Comparison of ENCODE assay signal across 9 cellular contexts in genomic region chr6:13229205-13230085, GRCh38.
DNase-seq lines count a peak whose midpoint lies in the region; ATAC-seq, FAIRE-seq and TF ChIP-seq lines count a peak whose summit lies in the region.
"Had no signal": no experiment of that assay in that cellular context is flagged by ENCODE, and none has a peak within 500 bp of the region (broad histone marks: within the 10 kb centered on the region; RNA-seq: fewer than 3 reads in every experiment).

No MANE protein-coding gene starts in this region.

- no peaks in the 10 kb centered on the region for H3K79me2 ChIP-seq in HepG2 (ENCODE audit: insufficient read depth, low read length)

- in situ Hi-C loops in HepG2 (cut with HindIII; ENCODE audit: extremely low pct_ligation_motif_present, low pct_unique_long_range_greater_than_20kb), result no loop called here

- 11% methylated on average over 9 of the region's 9 CpGs for WGBS in HepG2 (ENCODE audit: low lambda C conversion rate)
- 87 to 91% methylated on average over 4 to 5 of the region's 9 CpGs for WGBS in gastroesophageal sphincter (ENCODE audit: low coverage in 1 of 2), 2 donors
- 72 to 74% (median 74%) methylated on average over 9 of the region's 9 CpGs for WGBS in psoas muscle, 3 donors

- TF ChIP-seq EP300 in HepG2 (IDR thresholded peaks at IDR 0.05; ENCODE audit: low read depth in 2 of 2, low read length in 2 of 2) (no peak), HepG2 (CRISPR knock-in tag; IDR thresholded peaks at IDR 0.05; ENCODE audit: borderline replicate concordance) (no peak), gastroesophageal sphincter (IDR thresholded peaks at IDR 0.05) (no peak)

- H3K9ac ChIP-seq in HepG2 (ENCODE audit: insufficient read depth, low read depth, low read length), result no peak overlapping the region
- H3K9ac ChIP-seq: KMS-11 had no signal

- intact Hi-C loops in HepG2 (cut with micrococcal nuclease; ENCODE audit: unreplicated experiment) (loop anchor here (1.0 to 5.0 kb wide), 3 partner anchors 43 to 103 kb away; partner anchors contain the start of gene TBC1D7), psoas muscle (cut with DNase I) (no loop called here)

- H3K27me3 ChIP-seq in BE2C (no peaks in the 10 kb centered on the region), SJCRH30 (no peaks in the 10 kb centered on the region), HepG2 (ENCODE audit: control insufficient read depth in 1 of 2, insufficient read depth in 2 of 2, low read length in 2 of 2) (peaks cover 0 to 17% of the 10 kb centered on the region in 2 experiments; a peak in 2 of 5 replicates), gastroesophageal sphincter (no peaks in the 10 kb centered on the region), psoas muscle (ENCODE audit: insufficient read depth in 3 of 3, low read length in 2 of 3) (no peaks in the 10 kb centered on the region)

- H3K27ac ChIP-seq in SJCRH30 (no peak overlapping the region), HepG2 (ENCODE audit: extremely low read length, insufficient read depth, low read length) (no peak overlapping the region), gastroesophageal sphincter (no peak overlapping the region), psoas muscle (no peak overlapping the region)
- H3K27ac ChIP-seq: KMS-11 had no signal

- no peak for FAIRE-seq in HepG2 (lab: Jason Lieb, UNC)

- H4K20me1 ChIP-seq in HepG2 (ENCODE audit: insufficient read depth, low read length), result no peaks in the 10 kb centered on the region

- H3K4me2 ChIP-seq in HepG2 (ENCODE audit: low read depth, low read length), result peak overlapping the region; percentile 30
- H3K4me2 ChIP-seq: KMS-11 had no signal

- peak; percentile 44 for DNase-seq in BE2C
- peak; percentile 13 to 32 for DNase-seq in SJCRH30
- peak; percentile 49 for DNase-seq in HepG2 (ENCODE audit: low spot score)
- DNase-seq in cortex of kidney (lab: John Stamatoyannopoulos, UW), result no peak
- no peak for DNase-seq in psoas muscle

- TF ChIP-seq CTCF in BE2C (IDR thresholded peaks at IDR 0.05; ENCODE audit: low read depth, low read length) (peak; percentile 44), HepG2 (CRISPR knock-in tag; IDR thresholded peaks at IDR 0.05) (peak; percentile 73), gastroesophageal sphincter (IDR thresholded peaks at IDR 0.05) (no peak), psoas muscle (IDR thresholded peaks at IDR 0.05) (no peak)

- ATAC-seq in GM18517 (IDR thresholded peaks at IDR 0.05; ENCODE audit: unreplicated experiment), result peak; percentile 87
- peak; percentile 78 for ATAC-seq in HG02943 (IDR thresholded peaks at IDR 0.05; ENCODE audit: low read depth, unreplicated experiment)
- ATAC-seq in HepG2, result peak; percentile 94
- no peak for ATAC-seq in gastroesophageal sphincter
- no peak for ATAC-seq in psoas muscle

- CTCF ChIA-PET in HepG2 (lab: Yijun Ruan, JAX; ENCODE audit: low intra/inter-chr PET ratio, low total read pairs), result interaction anchor here (0.9 to 2.2 kb wide), 2 partner anchors 99 to 102 kb away, joined by 3 to 12 read pairs; partner anchors contain the start of gene TBC1D7

- no peaks in the 10 kb centered on the region for H3K9me3 ChIP-seq in BE2C
- no peaks in the 10 kb centered on the region for H3K9me3 ChIP-seq in SJCRH30 (replicated peaks)
- no peaks in the 10 kb centered on the region for H3K9me3 ChIP-seq in HepG2 (ENCODE audit: low read length)
- H3K9me3 ChIP-seq in gastroesophageal sphincter, result no peaks in the 10 kb centered on the region
- no peaks in the 10 kb centered on the region for H3K9me3 ChIP-seq in psoas muscle

- H3K4me1 ChIP-seq in BE2C (no peaks in the 10 kb centered on the region), SJCRH30 (no peaks in the 10 kb centered on the region), HepG2 (ENCODE audit: insufficient read depth, low read length) (peaks cover 13% of the 10 kb centered on the region), gastroesophageal sphincter (no peaks in the 10 kb centered on the region), psoas muscle (no peaks in the 10 kb centered on the region)

- peak; percentile 71 for TF ChIP-seq RAD21 in HepG2 (CRISPR knock-in tag; IDR thresholded peaks at IDR 0.05)

- TF ChIP-seq POLR2A in HepG2 (IDR thresholded peaks at IDR 0.05; ENCODE audit: insufficient read depth in 1 of 2, low read depth in 2 of 2, low read length in 2 of 2) (no peak), gastroesophageal sphincter (IDR thresholded peaks at IDR 0.05) (no peak)

- H3K36me3 ChIP-seq in BE2C, result no peaks in the 10 kb centered on the region
- H3K36me3 ChIP-seq in SJCRH30, result no peaks in the 10 kb centered on the region
- H3K36me3 ChIP-seq in HepG2 (replicated peaks in 1 of 2; ENCODE audit: control insufficient read depth in 1 of 2, insufficient read depth in 2 of 2, low read length in 2 of 2), result no peaks in the 10 kb centered on the region
- no peaks in the 10 kb centered on the region for H3K36me3 ChIP-seq in gastroesophageal sphincter
- H3K36me3 ChIP-seq in psoas muscle (ENCODE audit: insufficient read depth in 1 of 2, low read depth in 1 of 2), result no peaks in the 10 kb centered on the region

- no peak overlapping the region for H2AFZ ChIP-seq in HepG2 (ENCODE audit: low read length)

- H3K4me3 ChIP-seq in BE2C (ENCODE audit: low read depth, low read length), result no peak overlapping the region
- H3K4me3 ChIP-seq in SJCRH30, result no peak overlapping the region
- peak overlapping the region in 1 of 3 experiments; percentile 2; a peak in 1 of 6 replicates for H3K4me3 ChIP-seq in HepG2 (replicated peaks in 1 of 3; ENCODE audit: insufficient read depth in 1 of 3, low read depth in 2 of 3, low read length in 3 of 3)
- H3K4me3 ChIP-seq in gastroesophageal sphincter, result no peak overlapping the region
- H3K4me3 ChIP-seq in psoas muscle, result no peak overlapping the region

- POLR2A ChIA-PET in HepG2 (lab: Yijun Ruan, JAX), result no interaction called here

- no TSS peak for BruUV-seq in HepG2 (replicated peaks; lab: Mats Ljungman, UMichigan)

TF ChIP-seq in HepG2, 621 proteins besides CTCF, POLR2A, EP300 and RAD21 (continues in another document):
- no peak for TF ChIP-seq ZNF839 (CRISPR knock-in tag; IDR thresholded peaks at IDR 0.05; ENCODE audit: borderline replicate concordance)
- TF ChIP-seq ZNF768 (CRISPR knock-in tag; IDR thresholded peaks at IDR 0.05), result no peak
- TF ChIP-seq, protein P1, sequence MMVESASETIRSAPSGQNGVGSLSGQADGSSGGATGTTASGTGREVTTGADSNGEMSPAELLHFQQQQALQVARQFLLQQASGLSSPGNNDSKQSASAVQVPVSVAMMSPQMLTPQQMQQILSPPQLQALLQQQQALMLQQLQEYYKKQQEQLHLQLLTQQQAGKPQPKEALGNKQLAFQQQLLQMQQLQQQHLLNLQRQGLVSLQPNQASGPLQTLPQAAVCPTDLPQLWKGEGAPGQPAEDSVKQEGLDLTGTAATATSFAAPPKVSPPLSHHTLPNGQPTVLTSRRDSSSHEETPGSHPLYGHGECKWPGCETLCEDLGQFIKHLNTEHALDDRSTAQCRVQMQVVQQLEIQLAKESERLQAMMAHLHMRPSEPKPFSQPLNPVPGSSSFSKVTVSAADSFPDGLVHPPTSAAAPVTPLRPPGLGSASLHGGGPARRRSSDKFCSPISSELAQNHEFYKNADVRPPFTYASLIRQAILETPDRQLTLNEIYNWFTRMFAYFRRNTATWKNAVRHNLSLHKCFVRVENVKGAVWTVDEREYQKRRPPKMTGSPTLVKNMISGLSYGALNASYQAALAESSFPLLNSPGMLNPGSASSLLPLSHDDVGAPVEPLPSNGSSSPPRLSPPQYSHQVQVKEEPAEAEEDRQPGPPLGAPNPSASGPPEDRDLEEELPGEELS (CRISPR knock-in tag; IDR thresholded peaks at IDR 0.05), result 0 out of 2 replicates have a peak, but pooled peaks have one; percentile 21
- no peak for TF ChIP-seq MXD3 (CRISPR knock-in tag; IDR thresholded peaks at IDR 0.05)
- no peak for TF ChIP-seq ZNF3 (CRISPR knock-in tag; IDR thresholded peaks at IDR 0.05)
- no peak for TF ChIP-seq HOXA7 (CRISPR knock-in tag; IDR thresholded peaks at IDR 0.05)
- TF ChIP-seq PHF21A (CRISPR knock-in tag; IDR thresholded peaks at IDR 0.05), result no peak
- no peak for TF ChIP-seq ZNF556 (CRISPR knock-in tag; IDR thresholded peaks at IDR 0.05; ENCODE audit: borderline replicate concordance)
- TF ChIP-seq, protein P2, sequence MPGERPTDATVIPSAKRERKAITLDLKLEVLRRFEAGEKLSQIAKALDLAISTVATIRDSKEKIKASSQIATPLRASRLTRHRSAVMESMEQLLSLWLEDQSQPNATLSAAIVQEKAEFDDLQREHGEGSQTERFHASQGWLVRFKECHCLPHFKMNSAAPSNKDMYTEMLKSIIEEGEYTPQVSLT (CRISPR knock-in tag; IDR thresholded peaks at IDR 0.05; ENCODE audit: borderline replicate concordance, low read depth), result no peak
- no peak for TF ChIP-seq SNAPC5 (CRISPR knock-in tag; IDR thresholded peaks at IDR 0.05; ENCODE audit: borderline replicate concordance)
- TF ChIP-seq ZNF891 (CRISPR knock-in tag; IDR thresholded peaks at IDR 0.05), result no peak

Comparison
In these comparisons a context has a peak if more than half of its experiments do, and no peak if none do; other contexts are left out.
1. DNase-seq: peak in BE2C (single experiment), SJCRH30 (2 of 2) and HepG2 (single experiment); none in cortex of kidney (single experiment) and psoas muscle (0 of 2).
2. CTCF ChIP-seq: peak in BE2C (single experiment) and HepG2 (single experiment); none in gastroesophageal sphincter (0 of 4) and psoas muscle (single experiment).
3. ATAC-seq: peak in GM18517 (single experiment), HG02943 (single experiment) and HepG2 (single experiment); none in gastroesophageal sphincter (single experiment) and psoas muscle (0 of 4).